ENCODE assay signal across 1 cellular context in the genomic region with DNA sequence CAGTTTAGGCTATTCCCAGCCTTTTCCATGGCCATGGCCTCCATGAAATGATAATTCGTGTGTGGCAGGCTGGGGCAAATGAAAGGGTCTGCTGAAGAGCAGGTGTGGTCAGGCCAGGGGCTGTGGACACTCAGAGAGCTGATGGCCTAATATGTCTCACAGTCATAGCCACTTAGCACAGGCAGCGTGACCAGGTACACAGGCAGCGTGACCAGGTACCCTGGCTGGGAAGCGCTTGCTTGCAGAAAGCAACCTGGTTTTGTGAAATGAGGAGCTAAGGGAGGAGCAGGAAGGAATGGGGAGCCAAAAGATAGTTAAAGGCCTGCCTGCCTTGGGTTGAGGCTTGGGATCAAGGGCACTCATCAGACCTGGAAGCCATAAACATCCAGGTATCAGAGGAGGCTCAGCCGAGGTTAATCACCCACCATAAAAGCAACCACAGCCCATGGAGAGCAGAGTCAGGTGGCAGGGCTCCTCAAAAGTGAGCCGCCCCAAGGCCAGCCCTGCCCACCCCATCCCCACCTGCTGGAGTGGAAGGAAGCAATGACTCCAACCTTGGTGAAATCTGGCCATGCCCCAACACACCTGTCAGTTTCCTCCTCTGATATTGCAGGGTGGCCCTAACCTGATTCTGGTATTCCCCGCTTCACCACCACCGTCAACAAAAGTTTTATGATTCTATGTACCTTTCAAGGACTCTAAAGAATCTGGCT.
TF ChIP-seq lines count a peak whose summit lies in the region.

No MANE protein-coding gene starts in this region.

TF ChIP-seq in H1, 55 proteins besides CTCF, POLR2A, EP300 and RAD21:
- no peak for TF ChIP-seq CTBP2 (IDR thresholded peaks at IDR 0.05; ENCODE audit: borderline replicate concordance, insufficient read depth, insufficient read length, low read length)
